ENCODE assay signal across 16 cellular contexts in genomic region chrX:151975228-151975593, GRCh38. TPM values are rescaled to one million over a fixed set of nuclear protein-coding genes. Genes with fewer than 3 reads are reported as not detected.
DNase-seq lines count a peak whose midpoint lies in the region; ATAC-seq, FAIRE-seq and TF ChIP-seq lines count a peak whose summit lies in the region.
"Had no signal": no experiment of that assay in that cellular context is flagged by ENCODE, and none has a peak within 500 bp of the region (broad histone marks: within the 10 kb centered on the region; RNA-seq: fewer than 3 reads in every experiment).

No MANE protein-coding gene starts in this region.

- POLR2A ChIA-PET in endothelial cell of umbilical vein (lab: Charles Lee), result interaction anchor here (2.0 kb wide), 1 partner anchor 9 kb away, joined by 10 read pairs; no protein-coding TSS in a partner anchor
- POLR2A ChIA-PET in activated CD4-positive, alpha-beta memory T cell treated with anti-CD3 and anti-CD28 coated beads for 36 hours (lab: Charles Lee), result no interaction called here

- H3K36me3 ChIP-seq in GM23338 (ENCODE audit: insufficient read depth) (no peaks in the 10 kb centered on the region), Peyer's patch (no peaks in the 10 kb centered on the region), endothelial cell of umbilical vein (ENCODE audit: control insufficient read depth in 2 of 2, extremely low read depth in 1 of 2, insufficient read depth in 2 of 2, low read length in 2 of 2) (no peaks in the 10 kb centered on the region), prostate gland (no peaks in the 10 kb centered on the region)
- H3K36me3 ChIP-seq: BLaER1 had no signal

- no peak overlapping the region for H3K9ac ChIP-seq in endothelial cell of umbilical vein (replicated peaks; ENCODE audit: extremely low read depth, insufficient read depth, low read length)
- H3K9ac ChIP-seq: BLaER1 had no signal

- H3K9me3 ChIP-seq in Peyer's patch, result no peaks in the 10 kb centered on the region
- no peaks in the 10 kb centered on the region for H3K9me3 ChIP-seq in endothelial cell of umbilical vein (replicated peaks; ENCODE audit: control insufficient read depth, insufficient read depth, low read length)
- no peaks in the 10 kb centered on the region for H3K9me3 ChIP-seq in prostate gland

- H3K27me3 Mint-ChIP-seq in GM23338 (ENCODE audit: insufficient read depth, low read depth, poor library complexity) (peaks cover 23% of the 10 kb centered on the region), progenitor cell of endocrine pancreas (peaks cover 46% of the 10 kb centered on the region)
- peaks cover 10% of the 10 kb centered on the region for H3K27me3 Mint-ChIP-seq in activated CD4-positive, alpha-beta memory T cell treated with anti-CD3 and anti-CD28 coated beads for 36 hours

- H3K79me2 ChIP-seq in GM23338 (replicated peaks; ENCODE audit: insufficient read depth), result 0 out of 2 replicates have a peak, but pooled peaks cover 3% of the 10 kb centered on the region
- peaks cover 32% of the 10 kb centered on the region for H3K79me2 ChIP-seq in endothelial cell of umbilical vein (ENCODE audit: control insufficient read depth, insufficient read depth, low read length)

- no peak overlapping the region for H3K27ac Mint-ChIP-seq in GM23338
- H3K27ac Mint-ChIP-seq in progenitor cell of endocrine pancreas, result no peak overlapping the region
- H3K27ac Mint-ChIP-seq in activated CD4-positive, alpha-beta memory T cell treated with anti-CD3 and anti-CD28 coated beads for 36 hours, result no peak overlapping the region
- H3K27ac Mint-ChIP-seq: activated naive CD8-positive, alpha-beta T cell; immature natural killer cell had no signal

- H3K4me3 Mint-ChIP-seq in GM23338, result peak overlapping the region; percentile 59
- peak overlapping the region; percentile 32 for H3K4me3 Mint-ChIP-seq in progenitor cell of endocrine pancreas (ENCODE audit: low read depth)
- H3K4me3 Mint-ChIP-seq in activated CD4-positive, alpha-beta memory T cell treated with anti-CD3 and anti-CD28 coated beads for 36 hours, result no peak overlapping the region
- H3K4me3 Mint-ChIP-seq: immature natural killer cell had no signal

- peak; percentile 29 for ATAC-seq in GM23338
- no peak for ATAC-seq in HG03460 (IDR thresholded peaks at IDR 0.05; ENCODE audit: unreplicated experiment)

- H4K20me1 ChIP-seq in GM23338 (replicated peaks; ENCODE audit: insufficient read depth) (no peaks in the 10 kb centered on the region), endothelial cell of umbilical vein (replicated peaks; ENCODE audit: control insufficient read depth, extremely low read depth, insufficient read depth, low read length) (no peaks in the 10 kb centered on the region)

- peaks cover 5% of the 10 kb centered on the region; the same call in 1 of the 2 replicates for H3K4me1 ChIP-seq in GM23338 (ENCODE audit: insufficient read depth)
- H3K4me1 ChIP-seq in Peyer's patch, result no peaks in the 10 kb centered on the region
- H3K4me1 ChIP-seq in endothelial cell of umbilical vein (ENCODE audit: control insufficient read depth, extremely low read depth, insufficient read depth, low read length), result peaks cover 19% of the 10 kb centered on the region
- H3K4me1 ChIP-seq in prostate gland (replicated peaks), result no peaks in the 10 kb centered on the region
- H3K4me1 ChIP-seq: BLaER1 had no signal

- peak overlapping the region; percentile 46; the same call in 1 of the 2 replicates for H3K4me3 ChIP-seq in GM23338
- H3K4me3 ChIP-seq in Peyer's patch, result peak overlapping the region in 3 of 4 donors; percentile 41 to 72 (median 66)
- peak overlapping the region in 1 of 3 experiments; percentile 67 for H3K4me3 ChIP-seq in endothelial cell of umbilical vein (replicated peaks in 1 of 3; ENCODE audit: insufficient read depth in 1 of 3, low read depth in 1 of 3, low read length in 3 of 3)
- peak overlapping the region in 1 of 2 donors; percentile 33 for H3K4me3 ChIP-seq in prostate gland
- H3K4me3 ChIP-seq: BLaER1 had no signal

- dilution Hi-C loops in endothelial cell of umbilical vein (cut with MboI; ENCODE audit: extremely low pct_ligation_motif_present, low sequenced_read_pairs), result no loop called here

- no peak overlapping the region for H2AFZ ChIP-seq in GM23338
- peak overlapping the region; percentile 80 for H2AFZ ChIP-seq in endothelial cell of umbilical vein (ENCODE audit: low read depth, low read length)

- DNase-seq in GM23338 (ENCODE audit: low spot score) (peak; percentile 20), Peyer's patch (no peak), endothelial cell of umbilical vein (ENCODE audit: low read depth, low spot score) (no peak), progenitor cell of endocrine pancreas (ENCODE audit: low spot score, unreplicated experiment) (no peak), prostate gland (ENCODE audit: low spot score) (no peak), OCI-M2 (lab: John Stamatoyannopoulos, UW; ENCODE audit: unreplicated experiment) (no peak)
- DNase-seq in activated CD4-positive, alpha-beta memory T cell treated with anti-CD3 and anti-CD28 coated beads for 36 hours, result no peak
- DNase-seq: activated CD4-positive, CD25-positive, alpha-beta regulatory T cell treated with anti-CD3 and anti-CD28 coated beads, Interleukin-2, amount 50 U/mL, for 72 hours; DMS79 treated with DMSO at 0.1 percent for 48 hours; immature natural killer cell; NCI-H1105; NCI-H345 had no signal

- H3K36me3 Mint-ChIP-seq in GM23338 (ENCODE audit: low read depth), result no peaks in the 10 kb centered on the region
- H3K36me3 Mint-ChIP-seq in progenitor cell of endocrine pancreas (ENCODE audit: insufficient read depth), result no peaks in the 10 kb centered on the region
- H3K36me3 Mint-ChIP-seq in activated CD4-positive, alpha-beta memory T cell treated with anti-CD3 and anti-CD28 coated beads for 36 hours, result no peaks in the 10 kb centered on the region
- H3K36me3 Mint-ChIP-seq: activated naive CD8-positive, alpha-beta T cell; immature natural killer cell had no signal

- TF ChIP-seq POLR2A in Peyer's patch (IDR thresholded peaks at IDR 0.05), result no peak
- TF ChIP-seq POLR2A in endothelial cell of umbilical vein (IDR thresholded peaks at IDR 0.05; ENCODE audit: low read depth, low read length), result no peak
- no peak for TF ChIP-seq POLR2A in prostate gland (IDR thresholded peaks at IDR 0.05)

- H3K27ac ChIP-seq in GM23338 (ENCODE audit: low read depth) (no peak overlapping the region), Peyer's patch (peak overlapping the region in 1 of 4 donors; percentile 75), endothelial cell of umbilical vein (ENCODE audit: insufficient read depth, low read depth, low read length) (no peak overlapping the region), prostate gland (no peak overlapping the region)
- H3K27ac ChIP-seq: BLaER1 had no signal

- 60% methylated on average over 8 of the region's 8 CpGs for WGBS in prostate gland

- intact Hi-C loops in endothelial cell of umbilical vein (cut with micrococcal nuclease) (no loop called here), prostate gland (cut with DNase I) (no loop called here)
- intact Hi-C loops in activated CD4-positive, alpha-beta memory T cell treated with anti-CD3 and anti-CD28 coated beads for 36 hours (cut with micrococcal nuclease), result no loop called here

- H3K9me3 Mint-ChIP-seq in GM23338 (no peaks in the 10 kb centered on the region; the same call in 2 of the 3 replicates), progenitor cell of endocrine pancreas (ENCODE audit: low read depth) (peaks cover 3% of the 10 kb centered on the region)
- H3K9me3 Mint-ChIP-seq in activated CD4-positive, alpha-beta memory T cell treated with anti-CD3 and anti-CD28 coated beads for 36 hours, result no peaks in the 10 kb centered on the region

- no peaks in the 10 kb centered on the region for H3K9me2 ChIP-seq in GM23338 (ENCODE audit: insufficient read depth)

- no TSS peak for BruUV-seq in endothelial cell of umbilical vein (replicated peaks; lab: Mats Ljungman, UMichigan)

- CTCF ChIA-PET in endothelial cell of umbilical vein (lab: Charles Lee), result interaction anchor here (1.3 to 3.0 kb wide), 2 partner anchors 149 to 222 kb away, joined by 9 to 15 read pairs; no protein-coding TSS in a partner anchor
- CTCF ChIA-PET in activated CD4-positive, alpha-beta memory T cell treated with anti-CD3 and anti-CD28 coated beads for 36 hours (lab: Charles Lee), result no interaction called here

- H3K27me3 ChIP-seq in GM23338 (ENCODE audit: insufficient read depth), result peaks cover 17% of the 10 kb centered on the region
- no peaks in the 10 kb centered on the region for H3K27me3 ChIP-seq in Peyer's patch
- H3K27me3 ChIP-seq in endothelial cell of umbilical vein (ENCODE audit: control insufficient read depth in 2 of 2, insufficient read depth in 2 of 2, low read length in 2 of 2), result no peaks in the 10 kb centered on the region
- H3K27me3 ChIP-seq in prostate gland (replicated peaks; ENCODE audit: insufficient read depth), result no peaks in the 10 kb centered on the region

- FAIRE-seq in endothelial cell of umbilical vein (lab: Jason Lieb, UNC), result no peak
- FAIRE-seq: colon had no signal

- H3K4me1 Mint-ChIP-seq in GM23338 (peaks cover 12% of the 10 kb centered on the region), progenitor cell of endocrine pancreas (ENCODE audit: low read depth) (no peaks in the 10 kb centered on the region)
- no peaks in the 10 kb centered on the region for H3K4me1 Mint-ChIP-seq in activated CD4-positive, alpha-beta memory T cell treated with anti-CD3 and anti-CD28 coated beads for 36 hours (ENCODE audit: low read depth)
- H3K4me1 Mint-ChIP-seq: immature natural killer cell had no signal

- no peaks in the 10 kb centered on the region for H3F3A ChIP-seq in GM23338 (replicated peaks; ENCODE audit: low read depth)

- TF ChIP-seq CTCF in GM23338 (conservative IDR thresholded peaks at IDR 0.05; ENCODE audit: low read depth in 2 of 2) (peak in 1 of 2 experiments; percentile 34; a peak in 2 of 4 replicates), Peyer's patch (IDR thresholded peaks at IDR 0.05) (peak in 2 of 6 experiments; percentile 18 to 32), endothelial cell of umbilical vein (IDR thresholded peaks at IDR 0.05; ENCODE audit: extremely low read depth in 1 of 2, insufficient read depth in 1 of 2, low read depth in 1 of 2, low read length in 2 of 2) (no peak), progenitor cell of endocrine pancreas (IDR thresholded peaks at IDR 0.05; ENCODE audit: unreplicated experiment) (no peak), prostate gland (IDR thresholded peaks at IDR 0.05) (no peak)

- peak overlapping the region; percentile 68 for H3K4me2 ChIP-seq in GM23338
- no peak overlapping the region for H3K4me2 ChIP-seq in endothelial cell of umbilical vein (ENCODE audit: insufficient read depth, low read length)
- H3K4me2 ChIP-seq: BLaER1 had no signal

- no peaks in the 10 kb centered on the region for H3K9me1 ChIP-seq in endothelial cell of umbilical vein (replicated peaks; ENCODE audit: control insufficient read depth, extremely low read depth, insufficient read depth, low read length)

RNA-seq across cellular contexts. Expression of gene GABRE, which starts 0.7 kb away (rescaled TPM):
- 4.2 and 8.3 TPM in 2 replicates for total RNA-seq in GM23338 (2014; rRNA removed; shearing (Covaris generic))
- polyA plus RNA-seq in GM23338 (2016; fragmentation: Nextera tagmentation; extraction: Ambion mirVana), result 4.9 and 6.0 TPM in 2 replicates
- total RNA-seq in Peyer's patch, result 100 to 1,000 TPM in 3 of 4 donors, 10 to 100 TPM in 1; 59.4 to 207 (median 126) TPM
- total RNA-seq in endothelial cell of umbilical vein, result 6.1 and 20.2 TPM in 2 replicates
- 29.8 and 33.4 TPM in 2 replicates for polyA plus RNA-seq in endothelial cell of umbilical vein
- 5.9 and 6.2 TPM in 2 replicates for polyA plus RNA-seq in endothelial cell of umbilical vein (2011; cell fraction: cytosol; rRNA removed)
- polyA plus RNA-seq in endothelial cell of umbilical vein (2011; cell fraction: nucleus; rRNA removed), result 261 and 295 TPM in 2 replicates
- 26.7 and 30.5 TPM in 2 replicates for polyA plus RNA-seq in endothelial cell of umbilical vein (2012)
- 122 and 133 TPM in 2 replicates for polyA minus RNA-seq in endothelial cell of umbilical vein
- 23.0 TPM for polyA minus RNA-seq in endothelial cell of umbilical vein (2011; cell fraction: cytosol; rRNA and poly(A)+ RNA removed)
- 214 and 278 TPM in 2 replicates for polyA minus RNA-seq in endothelial cell of umbilical vein (2011; cell fraction: nucleus; rRNA and poly(A)+ RNA removed)
- total RNA-seq in progenitor cell of endocrine pancreas, result 1.5 and 2.6 TPM in 2 replicates
- total RNA-seq in prostate gland, result 10 to 100 TPM; 11.2 to 46.1 TPM
- not detected for total RNA-seq in activated CD4-positive, alpha-beta memory T cell treated with anti-CD3 and anti-CD28 coated beads for 36 hours
- polyA plus RNA-seq: immature natural killer cell had no signal
